12 cellular contexts compared by ENCODE assay signal in genomic region chr16:58451945-58452401, GRCh38. TPM values are rescaled to one million over a fixed set of nuclear protein-coding genes. Genes with fewer than 3 reads are reported as not detected.
DNase-seq lines count a peak whose midpoint lies in the region; TF ChIP-seq lines count a peak whose summit lies in the region.
"Had no signal": no experiment of that assay in that cellular context is flagged by ENCODE, and none has a peak within 500 bp of the region (broad histone marks: within the 10 kb centered on the region; RNA-seq: fewer than 3 reads in every experiment).

No MANE protein-coding gene starts in this region.

- no peak for TF ChIP-seq POLR2A in adrenal gland (IDR thresholded peaks at IDR 0.05)

- no peaks in the 10 kb centered on the region for H3K36me3 ChIP-seq in adrenal gland (replicated peaks in 1 of 2)
- no peaks in the 10 kb centered on the region for H3K36me3 ChIP-seq in hepatocyte (replicated peaks; ENCODE audit: insufficient read depth, low read depth)
- no peaks in the 10 kb centered on the region for H3K36me3 ChIP-seq in SJCRH30
- H3K36me3 ChIP-seq: BLaER1 had no signal

- H3K9me3 ChIP-seq in adrenal gland (replicated peaks in 1 of 3) (no peaks in the 10 kb centered on the region), hepatocyte (ENCODE audit: low read depth) (no peaks in the 10 kb centered on the region), SJCRH30 (replicated peaks) (no peaks in the 10 kb centered on the region)
- H3K9me3 ChIP-seq: BLaER1 had no signal

- H3K36me3 Mint-ChIP-seq in T-helper 2 cell treated with Interferon-gamma antibody and Interleukin-4, amounts not matched to agents 5 μg/mL and 100 μg/mL, for 36 hours (ENCODE audit: low read depth), result no peaks in the 10 kb centered on the region

- no peaks in the 10 kb centered on the region for H3K9me3 Mint-ChIP-seq in T-helper 2 cell treated with Interferon-gamma antibody and Interleukin-4, amounts not matched to agents 5 μg/mL and 100 μg/mL, for 36 hours

- peaks cover 13% of the 10 kb centered on the region for H3K27me3 Mint-ChIP-seq in T-helper 2 cell treated with Interferon-gamma antibody and Interleukin-4, amounts not matched to agents 5 μg/mL and 100 μg/mL, for 36 hours (ENCODE audit: low read depth)

- 16 to 45% (median 38%) methylated on average over 1 of the region's 1 CpG for WGBS in adrenal gland, 4 donors
- WGBS in hepatocyte (ENCODE audit: low lambda C conversion rate, missing lambda C conversion rate), result 73% methylated on average over 1 of the region's 1 CpG

- peaks cover 3% of the 10 kb centered on the region for H3K4me1 Mint-ChIP-seq in T-helper 2 cell treated with Interferon-gamma antibody and Interleukin-4, amounts not matched to agents 5 μg/mL and 100 μg/mL, for 36 hours (ENCODE audit: low read depth)

- no peaks in the 10 kb centered on the region for H4K20me1 ChIP-seq in hepatocyte (ENCODE audit: insufficient read depth, poor library complexity, severe bottlenecking)
- H4K20me1 ChIP-seq: BLaER1 had no signal

- H3K4me3 ChIP-seq in adrenal gland, result no peak overlapping the region
- H3K4me3 ChIP-seq in hepatocyte, result no peak overlapping the region
- H3K4me3 ChIP-seq in SJCRH30, result no peak overlapping the region
- H3K4me3 ChIP-seq: BLaER1 had no signal

- H3K4me1 ChIP-seq in adrenal gland (replicated peaks in 1 of 2) (peaks cover 25 to 59% of the 10 kb centered on the region in 2 donors), hepatocyte (ENCODE audit: insufficient read depth) (no peaks in the 10 kb centered on the region), SJCRH30 (no peaks in the 10 kb centered on the region)

- no peaks in the 10 kb centered on the region for H3K27me3 ChIP-seq in adrenal gland
- peaks cover 9% of the 10 kb centered on the region for H3K27me3 ChIP-seq in hepatocyte
- peaks cover 9% of the 10 kb centered on the region for H3K27me3 ChIP-seq in SJCRH30
- H3K27me3 ChIP-seq: BLaER1 had no signal

- TF ChIP-seq CTCF in adrenal gland (IDR thresholded peaks at IDR 0.05), result peak in 1 of 6 experiments; percentile 2
- TF ChIP-seq CTCF in hepatocyte (IDR thresholded peaks at IDR 0.05; ENCODE audit: poor library complexity), result no peak

- no peak overlapping the region for H3K4me3 Mint-ChIP-seq in T-helper 2 cell treated with Interferon-gamma antibody and Interleukin-4, amounts not matched to agents 5 μg/mL and 100 μg/mL, for 36 hours

- H3K79me2 ChIP-seq in hepatocyte, result no peaks in the 10 kb centered on the region

- DNase-seq in ACHN (peak; percentile 50), HS-5 (ENCODE audit: low read depth) (peak; percentile 65), adrenal gland (peak in 2 of 7 donors; percentile 56 to 60), hepatocyte (ENCODE audit: low spot score) (peak; percentile 52), SJCRH30 (no peak), NCI-H1105 treated with DMSO at 0.1 percent for 48 hours (lab: John Stamatoyannopoulos, UW) (no peak)
- no peak for DNase-seq in stimulated activated CD4-positive, alpha-beta T cell treated with anti-CD3 and anti-CD28 coated beads, Interleukin-4, amount 100 ng/mL, for 4 hours
- no peak for DNase-seq in T-helper 2 cell treated with Interferon-gamma antibody and Interleukin-4, amounts not matched to agents 5 μg/mL and 100 μg/mL, for 36 hours (ENCODE audit: low spot score)
- DNase-seq: activated effector memory CD4-positive, alpha-beta T cell treated with Interleukin-2 at 50 U/mL for 16 hours; NCI-H187; SHP77 treated with DMSO at 0.1 percent for 48 hours had no signal

- H2AFZ ChIP-seq in hepatocyte, result no peak overlapping the region

- peak overlapping the region; percentile 60 to 88 (median 85) for H3K27ac ChIP-seq in adrenal gland
- no peak overlapping the region for H3K27ac ChIP-seq in hepatocyte
- no peak overlapping the region for H3K27ac ChIP-seq in SJCRH30
- H3K27ac ChIP-seq: BLaER1 had no signal

- H3K27ac Mint-ChIP-seq in T-helper 2 cell treated with Interferon-gamma antibody and Interleukin-4, amounts not matched to agents 5 μg/mL and 100 μg/mL, for 36 hours, result no peak overlapping the region

- H3K4me2 ChIP-seq in hepatocyte, result no peak overlapping the region
- H3K4me2 ChIP-seq: BLaER1 had no signal

- H3K9me2 ChIP-seq in hepatocyte (replicated peaks; ENCODE audit: insufficient read depth), result no peaks in the 10 kb centered on the region

- intact Hi-C loops in adrenal gland (cut with DNase I), result no loop called here

- in situ Hi-C loops in ACHN (cut with HindIII; ENCODE audit: low pct_ligation_motif_present, low pct_unique_long_range_greater_than_20kb, low sequenced_read_pairs), result no loop called here

RNA-seq across cellular contexts. Expression of gene NDRG4, which starts 48.0 kb away (rescaled TPM):
- total RNA-seq in adrenal gland (100 to 1,000 TPM; 194 to 952 (median 387) TPM), hepatocyte (3.1 and 8.7 TPM in 2 replicates)
- polyA plus RNA-seq in adrenal gland (100 to 1,000 TPM; 139 to 339 (median 176) TPM), hepatocyte (4.3 and 8.6 TPM in 2 replicates)
- 8.7 and 9.0 TPM in 2 replicates for total RNA-seq in SJCRH30 (2014; rRNA removed; shearing (Covaris generic))

RNA-seq across cellular contexts. Expression of gene GINS3, which starts 59.7 kb away (rescaled TPM):
- total RNA-seq in adrenal gland (10 to 100 TPM in 6 of 8 donors, 1 to 10 TPM in 2; 7.6 to 20.2 (median 10.5) TPM), hepatocyte (3.0 and 4.4 TPM in 2 replicates)
- polyA plus RNA-seq in adrenal gland (10 to 100 TPM in 1 of 3 donors, 1 to 10 TPM in 2; 8.6 to 18.9 (median 9.3) TPM), hepatocyte (2.1 and 3.7 TPM in 2 replicates)
- total RNA-seq in SJCRH30 (2014; rRNA removed; shearing (Covaris generic)), result 41.8 and 46.4 TPM in 2 replicates

Comparison
In these comparisons a context has a peak if more than half of its experiments do, and no peak if none do; other contexts are left out.
1. DNase-seq: peak in ACHN (single experiment), HS-5 (single experiment) and hepatocyte (single experiment); none in stimulated activated CD4-positive, alpha-beta T cell treated with anti-CD3 and anti-CD28 coated beads, Interleukin-4, amount 100 ng/mL, for 4 hours (0 of 2), SJCRH30 (0 of 2), T-helper 2 cell treated with Interferon-gamma antibody and Interleukin-4, amounts not matched to agents 5 μg/mL and 100 μg/mL, for 36 hours (single experiment) and NCI-H1105 treated with DMSO at 0.1 percent for 48 hours (single experiment).
2. H3K27ac ChIP-seq: peak in adrenal gland (5 of 5); none in hepatocyte (single experiment) and SJCRH30 (single experiment).
3. RNA of gene NDRG4, which starts 48.0 kb away (total RNA-seq): 194 to 952 TPM in adrenal gland; 8.7 to 9.0 TPM in SJCRH30 and 3.1 to 8.7 TPM in hepatocyte; every median in the first group is over 10 times any median in the second.